In genomic region chr13:24161010-24161775, GRCh38 we compare ENCODE assay signal across 1 cellular context.
TF ChIP-seq lines count a peak whose summit lies in the region.

No MANE protein-coding gene starts in this region.

TF ChIP-seq in HepG2, 621 proteins besides CTCF, POLR2A, EP300 and RAD21 (continued from another document and continues in another):
- TF ChIP-seq, protein P1, sequence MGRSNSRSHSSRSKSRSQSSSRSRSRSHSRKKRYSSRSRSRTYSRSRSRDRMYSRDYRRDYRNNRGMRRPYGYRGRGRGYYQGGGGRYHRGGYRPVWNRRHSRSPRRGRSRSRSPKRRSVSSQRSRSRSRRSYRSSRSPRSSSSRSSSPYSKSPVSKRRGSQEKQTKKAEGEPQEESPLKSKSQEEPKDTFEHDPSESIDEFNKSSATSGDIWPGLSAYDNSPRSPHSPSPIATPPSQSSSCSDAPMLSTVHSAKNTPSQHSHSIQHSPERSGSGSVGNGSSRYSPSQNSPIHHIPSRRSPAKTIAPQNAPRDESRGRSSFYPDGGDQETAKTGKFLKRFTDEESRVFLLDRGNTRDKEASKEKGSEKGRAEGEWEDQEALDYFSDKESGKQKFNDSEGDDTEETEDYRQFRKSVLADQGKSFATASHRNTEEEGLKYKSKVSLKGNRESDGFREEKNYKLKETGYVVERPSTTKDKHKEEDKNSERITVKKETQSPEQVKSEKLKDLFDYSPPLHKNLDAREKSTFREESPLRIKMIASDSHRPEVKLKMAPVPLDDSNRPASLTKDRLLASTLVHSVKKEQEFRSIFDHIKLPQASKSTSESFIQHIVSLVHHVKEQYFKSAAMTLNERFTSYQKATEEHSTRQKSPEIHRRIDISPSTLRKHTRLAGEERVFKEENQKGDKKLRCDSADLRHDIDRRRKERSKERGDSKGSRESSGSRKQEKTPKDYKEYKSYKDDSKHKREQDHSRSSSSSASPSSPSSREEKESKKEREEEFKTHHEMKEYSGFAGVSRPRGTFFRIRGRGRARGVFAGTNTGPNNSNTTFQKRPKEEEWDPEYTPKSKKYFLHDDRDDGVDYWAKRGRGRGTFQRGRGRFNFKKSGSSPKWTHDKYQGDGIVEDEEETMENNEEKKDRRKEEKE (IDR thresholded peaks at IDR 0.05) = no peak
- no peak for TF ChIP-seq ZNF773 (CRISPR knock-in tag; IDR thresholded peaks at IDR 0.05; ENCODE audit: borderline replicate concordance)
- TF ChIP-seq NPAS2 (CRISPR knock-in tag; IDR thresholded peaks at IDR 0.05; ENCODE audit: borderline replicate concordance) = no peak
- no peak for TF ChIP-seq ERF (CRISPR knock-in tag; IDR thresholded peaks at IDR 0.05)
- TF ChIP-seq SATB2 (CRISPR knock-in tag; IDR thresholded peaks at IDR 0.05) = no peak
- TF ChIP-seq STAG1 (CRISPR knock-in tag; IDR thresholded peaks at IDR 0.05) = peak; percentile 29
- TF ChIP-seq ZNF577 (CRISPR knock-in tag; IDR thresholded peaks at IDR 0.05; ENCODE audit: borderline replicate concordance, low read depth) = no peak
- TF ChIP-seq ZKSCAN1 (IDR thresholded peaks at IDR 0.05; ENCODE audit: low read length) = no peak
- no peak for TF ChIP-seq ZSCAN20 (CRISPR knock-in tag; IDR thresholded peaks at IDR 0.05; ENCODE audit: borderline replicate concordance)
- TF ChIP-seq THAP11 (CRISPR knock-in tag; IDR thresholded peaks at IDR 0.05) = no peak
- TF ChIP-seq POLR2AphosphoS2 (IDR thresholded peaks at IDR 0.05; ENCODE audit: low read depth, low read length) = no peak
- TF ChIP-seq, protein P2, sequence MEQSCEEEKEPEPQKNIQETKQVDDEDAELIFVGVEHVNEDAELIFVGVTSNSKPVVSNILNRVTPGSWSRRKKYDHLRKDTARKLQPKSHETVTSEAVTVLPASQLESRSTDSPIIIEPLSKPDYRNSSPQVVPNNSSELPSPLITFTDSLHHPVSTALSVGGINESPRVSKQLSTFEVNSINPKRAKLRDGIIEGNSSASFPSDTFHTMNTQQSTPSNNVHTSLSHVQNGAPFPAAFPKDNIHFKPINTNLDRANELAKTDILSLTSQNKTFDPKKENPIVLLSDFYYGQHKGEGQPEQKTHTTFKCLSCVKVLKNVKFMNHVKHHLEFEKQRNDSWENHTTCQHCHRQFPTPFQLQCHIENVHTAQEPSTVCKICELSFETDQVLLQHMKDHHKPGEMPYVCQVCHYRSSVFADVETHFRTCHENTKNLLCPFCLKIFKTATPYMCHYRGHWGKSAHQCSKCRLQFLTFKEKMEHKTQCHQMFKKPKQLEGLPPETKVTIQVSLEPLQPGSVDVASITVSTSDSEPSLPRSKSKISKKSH (CRISPR knock-in tag; IDR thresholded peaks at IDR 0.05; ENCODE audit: borderline replicate concordance) = no peak
- no peak for TF ChIP-seq POGZ (CRISPR knock-in tag; IDR thresholded peaks at IDR 0.05)
- TF ChIP-seq, protein P3, sequence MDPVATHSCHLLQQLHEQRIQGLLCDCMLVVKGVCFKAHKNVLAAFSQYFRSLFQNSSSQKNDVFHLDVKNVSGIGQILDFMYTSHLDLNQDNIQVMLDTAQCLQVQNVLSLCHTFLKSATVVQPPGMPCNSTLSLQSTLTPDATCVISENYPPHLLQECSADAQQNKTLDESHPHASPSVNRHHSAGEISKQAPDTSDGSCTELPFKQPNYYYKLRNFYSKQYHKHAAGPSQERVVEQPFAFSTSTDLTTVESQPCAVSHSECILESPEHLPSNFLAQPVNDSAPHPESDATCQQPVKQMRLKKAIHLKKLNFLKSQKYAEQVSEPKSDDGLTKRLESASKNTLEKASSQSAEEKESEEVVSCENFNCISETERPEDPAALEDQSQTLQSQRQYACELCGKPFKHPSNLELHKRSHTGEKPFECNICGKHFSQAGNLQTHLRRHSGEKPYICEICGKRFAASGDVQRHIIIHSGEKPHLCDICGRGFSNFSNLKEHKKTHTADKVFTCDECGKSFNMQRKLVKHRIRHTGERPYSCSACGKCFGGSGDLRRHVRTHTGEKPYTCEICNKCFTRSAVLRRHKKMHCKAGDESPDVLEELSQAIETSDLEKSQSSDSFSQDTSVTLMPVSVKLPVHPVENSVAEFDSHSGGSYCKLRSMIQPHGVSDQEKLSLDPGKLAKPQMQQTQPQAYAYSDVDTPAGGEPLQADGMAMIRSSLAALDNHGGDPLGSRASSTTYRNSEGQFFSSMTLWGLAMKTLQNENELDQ (CRISPR knock-in tag; IDR thresholded peaks at IDR 0.05; ENCODE audit: borderline replicate concordance) = no peak
- TF ChIP-seq JUND (CRISPR knock-in tag; IDR thresholded peaks at IDR 0.05) = no peak
- TF ChIP-seq ZNF512B (CRISPR knock-in tag; IDR thresholded peaks at IDR 0.05; ENCODE audit: borderline replicate concordance) = no peak
- no peak for TF ChIP-seq ZNF275 (CRISPR knock-in tag; IDR thresholded peaks at IDR 0.05; ENCODE audit: borderline replicate concordance)
- peak; percentile 41; the same call in 1 of the 2 replicates for TF ChIP-seq ZNF710 (CRISPR knock-in tag; IDR thresholded peaks at IDR 0.05; ENCODE audit: borderline replicate concordance)
- TF ChIP-seq ZNF326 (CRISPR knock-in tag; IDR thresholded peaks at IDR 0.05; ENCODE audit: borderline replicate concordance) = no peak
- no peak for TF ChIP-seq YY1 (IDR thresholded peaks at IDR 0.05; ENCODE audit: insufficient read depth, insufficient replicate concordance, low read depth, low read length)
- no peak for TF ChIP-seq ZNF558 (CRISPR knock-in tag; IDR thresholded peaks at IDR 0.05; ENCODE audit: borderline replicate concordance)
- no peak for TF ChIP-seq ZNF282 (IDR thresholded peaks at IDR 0.05; ENCODE audit: partially characterized antibody)
- TF ChIP-seq E2F2 (CRISPR knock-in tag; IDR thresholded peaks at IDR 0.05; ENCODE audit: borderline replicate concordance) = no peak
- TF ChIP-seq HDAC1 (CRISPR knock-in tag; IDR thresholded peaks at IDR 0.05) = peak; percentile 23; the same call in 1 of the 2 replicates
- no peak for TF ChIP-seq KDM1A (CRISPR knock-in tag; IDR thresholded peaks at IDR 0.05)
- no peak for TF ChIP-seq ARID3A (IDR thresholded peaks at IDR 0.05; ENCODE audit: low read depth, low read length)
- no peak for TF ChIP-seq ZNF256 (CRISPR knock-in tag; conservative IDR thresholded peaks at IDR 0.05)
- TF ChIP-seq HNRNPLL (IDR thresholded peaks at IDR 0.05; ENCODE audit: low read depth, low read length, poor library complexity, severe bottlenecking) = peak; percentile 55
- no peak for TF ChIP-seq FOSL1 (CRISPR knock-in tag; IDR thresholded peaks at IDR 0.05; ENCODE audit: borderline replicate concordance)
- no peak for TF ChIP-seq TBX3 (IDR thresholded peaks at IDR 0.05; ENCODE audit: borderline replicate concordance)
- no peak for TF ChIP-seq IKZF1 (IDR thresholded peaks at IDR 0.05)
- TF ChIP-seq HNRNPL (IDR thresholded peaks at IDR 0.05; ENCODE audit: low read depth, low read length) = peak; percentile 60
- TF ChIP-seq, protein P4, sequence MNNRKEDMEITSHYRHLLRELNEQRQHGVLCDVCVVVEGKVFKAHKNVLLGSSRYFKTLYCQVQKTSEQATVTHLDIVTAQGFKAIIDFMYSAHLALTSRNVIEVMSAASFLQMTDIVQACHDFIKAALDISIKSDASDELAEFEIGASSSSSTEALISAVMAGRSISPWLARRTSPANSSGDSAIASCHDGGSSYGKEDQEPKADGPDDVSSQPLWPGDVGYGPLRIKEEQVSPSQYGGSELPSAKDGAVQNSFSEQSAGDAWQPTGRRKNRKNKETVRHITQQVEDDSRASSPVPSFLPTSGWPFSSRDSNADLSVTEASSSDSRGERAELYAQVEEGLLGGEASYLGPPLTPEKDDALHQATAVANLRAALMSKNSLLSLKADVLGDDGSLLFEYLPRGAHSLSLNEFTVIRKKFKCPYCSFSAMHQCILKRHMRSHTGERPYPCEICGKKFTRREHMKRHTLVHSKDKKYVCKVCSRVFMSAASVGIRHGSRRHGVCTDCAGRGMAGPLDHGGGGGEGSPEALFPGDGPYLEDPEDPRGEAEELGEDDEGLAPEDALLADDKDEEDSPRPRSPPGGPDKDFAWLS (CRISPR knock-in tag; IDR thresholded peaks at IDR 0.05; ENCODE audit: borderline replicate concordance) = no peak
- TF ChIP-seq RFX5 (IDR thresholded peaks at IDR 0.05; ENCODE audit: low read depth, low read length) = no peak
- no peak for TF ChIP-seq FOXP1 (IDR thresholded peaks at IDR 0.05)
- no peak for TF ChIP-seq FOXP1 (CRISPR knock-in tag; IDR thresholded peaks at IDR 0.05)
- no peak for TF ChIP-seq SOX6 (IDR thresholded peaks at IDR 0.05)
- peak; percentile 40; the same call in 1 of the 2 replicates for TF ChIP-seq SOX6 (CRISPR knock-in tag; IDR thresholded peaks at IDR 0.05)
- TF ChIP-seq ZNF576 (CRISPR knock-in tag; IDR thresholded peaks at IDR 0.05) = no peak
- TF ChIP-seq ZNF350 (CRISPR knock-in tag; IDR thresholded peaks at IDR 0.05; ENCODE audit: borderline replicate concordance, low read depth) = no peak
- TF ChIP-seq ZNF772 (CRISPR knock-in tag; IDR thresholded peaks at IDR 0.05) = no peak
- TF ChIP-seq ZNF124 (CRISPR knock-in tag; IDR thresholded peaks at IDR 0.05) = no peak
- no peak for TF ChIP-seq ZNF335 (CRISPR knock-in tag; IDR thresholded peaks at IDR 0.05)
- no peak for TF ChIP-seq MTF1 (CRISPR knock-in tag; IDR thresholded peaks at IDR 0.05)
- no peak for TF ChIP-seq ZNF720 (CRISPR knock-in tag; IDR thresholded peaks at IDR 0.05)
- TF ChIP-seq ATF7 (IDR thresholded peaks at IDR 0.05) = no peak
- TF ChIP-seq ATF7 (CRISPR knock-in tag; IDR thresholded peaks at IDR 0.05) = no peak
- TF ChIP-seq SYNCRIP (IDR thresholded peaks at IDR 0.05; ENCODE audit: insufficient read depth, low read depth, low read length) = no peak
- 0 out of 2 replicates have a peak, but pooled peaks have one; percentile 35 for TF ChIP-seq ZBTB3 (CRISPR knock-in tag; IDR thresholded peaks at IDR 0.05; ENCODE audit: borderline replicate concordance, low read depth)
- TF ChIP-seq GFI1 (CRISPR knock-in tag; IDR thresholded peaks at IDR 0.05; ENCODE audit: borderline replicate concordance) = no peak
- TF ChIP-seq ZNF354B (CRISPR knock-in tag; IDR thresholded peaks at IDR 0.05) = no peak
- TF ChIP-seq DR1 (CRISPR knock-in tag; IDR thresholded peaks at IDR 0.05) = no peak
- TF ChIP-seq GATAD2A (CRISPR knock-in tag; IDR thresholded peaks at IDR 0.05) = no peak
- TF ChIP-seq SRY (CRISPR knock-in tag; IDR thresholded peaks at IDR 0.05) = no peak
